In genomic region chr18:2515908-2516625, GRCh38 we compare ENCODE assay signal across 9 cellular contexts. TPM values are rescaled to one million over a fixed set of nuclear protein-coding genes. Genes with fewer than 3 reads are reported as not detected.
DNase-seq lines count a peak whose midpoint lies in the region; ATAC-seq and TF ChIP-seq lines count a peak whose summit lies in the region.
"Had no signal": no experiment of that assay in that cellular context is flagged by ENCODE, and none has a peak within 500 bp of the region (broad histone marks: within the 10 kb centered on the region; RNA-seq: fewer than 3 reads in every experiment).

No MANE protein-coding gene starts in this region.

- H3K4me3 ChIP-seq in PC-9 (no peak overlapping the region), fibroblast of villous mesenchyme (ENCODE audit: low read depth, low read length) (no peak overlapping the region), dorsolateral prefrontal cortex (no peak overlapping the region)
- H3K4me3 ChIP-seq: cardiac muscle cell had no signal

- no peaks in the 10 kb centered on the region for H3K36me3 ChIP-seq in PC-9 (ENCODE audit: low read depth)
- H3K36me3 ChIP-seq: cardiac muscle cell had no signal

- peak overlapping the region; percentile 24; the same call in 1 of the 2 replicates for H3K4me2 ChIP-seq in PC-9

- CTCF ChIA-PET in PC-9 (lab: Charles Lee): no interaction called here

- no peaks in the 10 kb centered on the region for H3K79me2 ChIP-seq in PC-9 (ENCODE audit: low read depth)

- no peaks in the 10 kb centered on the region for H4K20me1 ChIP-seq in PC-9 (ENCODE audit: insufficient read depth)

- peak overlapping the region; percentile 53 for H2AFZ ChIP-seq in PC-9

- no TSS peak for BruUV-seq in PC-9 (replicated peaks; lab: Mats Ljungman, UMichigan)

- peaks cover 8% of the 10 kb centered on the region; the same call in 1 of the 2 replicates for H3K9me3 ChIP-seq in PC-9 (ENCODE audit: insufficient read depth, low read depth)

- TF ChIP-seq CTCF in PC-9 (conservative IDR thresholded peaks at IDR 0.05) (no peak), fibroblast of villous mesenchyme (IDR thresholded peaks at IDR 0.05; ENCODE audit: insufficient read depth, low read depth, low read length) (no peak), dorsolateral prefrontal cortex (IDR thresholded peaks at IDR 0.05 in 54 of 56, conservative IDR thresholded peaks at IDR 0.05 in 2 of 56; ENCODE audit: low read depth in 1 of 56, partially characterized antibody in 56 of 56) (no peak)

- H3K27me3 ChIP-seq in PC-9 (ENCODE audit: insufficient read depth, low read depth) (no peaks in the 10 kb centered on the region), dorsolateral prefrontal cortex (no peaks in the 10 kb centered on the region)
- H3K27me3 ChIP-seq: cardiac muscle cell had no signal

- H3K4me1 ChIP-seq in PC-9 (replicated peaks; ENCODE audit: insufficient read depth): peaks cover 19% of the 10 kb centered on the region

- POLR2A ChIA-PET in PC-9 (lab: Charles Lee; ENCODE audit: unreplicated experiment): no interaction called here

- H3F3A ChIP-seq in PC-9 (ENCODE audit: insufficient read depth, low read depth): peaks cover 15% of the 10 kb centered on the region; the same call in 1 of the 2 replicates

- intact Hi-C loops in PC-9 (cut with micrococcal nuclease; ENCODE audit: unreplicated experiment): loop anchor here (2.0 to 5.0 kb wide), 2 partner anchors 73 to 214 kb away; no protein-coding TSS in a partner anchor
- intact Hi-C loops in dorsolateral prefrontal cortex (cut with DNase I): no loop called here

- ATAC-seq in GM21423 (IDR thresholded peaks at IDR 0.05; ENCODE audit: unreplicated experiment): peak; percentile 66
- no peak for ATAC-seq in GM19395 (IDR thresholded peaks at IDR 0.05; ENCODE audit: unreplicated experiment)

- H3K27ac ChIP-seq in PC-9 (peak overlapping the region; percentile 72), dorsolateral prefrontal cortex (no peak overlapping the region)
- H3K27ac ChIP-seq: cardiac muscle cell had no signal

- H3K9me2 ChIP-seq in PC-9 (ENCODE audit: insufficient read depth): no peaks in the 10 kb centered on the region; the same call in 1 of the 2 replicates

- DNase-seq in AG08395 (ENCODE audit: low spot score) (peak; percentile 67), PC-9 (peak; percentile 47 to 70), fibroblast of villous mesenchyme (ENCODE audit: low read depth) (peak; percentile 91), Ammon's horn (ENCODE audit: low spot score) (no peak), NCI-H1105 (lab: John Stamatoyannopoulos, UW) (no peak), dorsolateral prefrontal cortex (no peak)

RNA-seq across cellular contexts. Expression of gene METTL4, which starts 55.2 kb away (rescaled TPM):
- 21.8 and 23.9 TPM in 2 replicates for total RNA-seq in PC-9 (2021)
- 8.7 and 15.1 TPM in 2 replicates for total RNA-seq in fibroblast of villous mesenchyme
- 10 to 100 TPM in 103 of 120 experiments, 1 to 10 TPM in 17; 6.5 to 24.8 (median 13.3) TPM for total RNA-seq in dorsolateral prefrontal cortex

RNA-seq across cellular contexts. Expression of gene NDC80, which starts 55.3 kb away (rescaled TPM):
- 71.7 and 89.2 TPM in 2 replicates for total RNA-seq in PC-9 (2021)
- 13.2 and 25.5 TPM in 2 replicates for total RNA-seq in fibroblast of villous mesenchyme
- total RNA-seq in dorsolateral prefrontal cortex: 1 to 10 TPM in 2 of 120 experiments, under 1 TPM in 10, not detected in 108; 0.20 to 1.1 (median 0.42) TPM

Comparison
In these comparisons a context has a peak if more than half of its experiments do, and no peak if none do; other contexts are left out.
1. DNase-seq: peak in AG08395 (single experiment), PC-9 (2 of 2) and fibroblast of villous mesenchyme (single experiment); none in Ammon's horn (single experiment), NCI-H1105 (single experiment) and dorsolateral prefrontal cortex (0 of 10).